10 cellular contexts compared by ENCODE assay signal in the genomic region with DNA sequence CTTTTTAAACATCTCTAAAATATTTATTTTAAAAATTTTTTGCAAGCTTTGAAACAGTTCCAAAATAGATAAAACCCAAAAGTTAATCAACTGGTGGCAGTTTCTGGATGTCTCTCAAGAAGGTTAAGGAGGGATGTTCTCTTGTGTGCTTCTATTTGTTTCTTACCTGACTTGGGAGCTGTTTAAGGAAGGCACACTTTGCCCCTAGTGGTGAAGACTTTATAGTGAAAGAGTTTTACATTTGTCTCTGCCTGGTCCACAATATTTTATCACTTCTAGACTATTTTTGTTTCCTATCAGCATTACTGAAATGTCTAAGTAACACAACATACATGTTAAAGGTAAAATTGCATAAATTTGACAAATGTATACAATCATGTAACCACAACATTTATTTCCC.
DNase-seq lines count a peak whose midpoint lies in the region; ATAC-seq and TF ChIP-seq lines count a peak whose summit lies in the region.
"Had no signal": no experiment of that assay in that cellular context is flagged by ENCODE, and none has a peak within 500 bp of the region (broad histone marks: within the 10 kb centered on the region; RNA-seq: fewer than 3 reads in every experiment).

No MANE protein-coding gene starts in this region.

- H2AFZ ChIP-seq in OCI-LY1 (ENCODE audit: low read length), result no peak overlapping the region

- H3K27ac ChIP-seq in OCI-LY1 (ENCODE audit: low read depth, low read length, poor library complexity, severe bottlenecking) (no peak overlapping the region), vagina (no peak overlapping the region)
- H3K27ac ChIP-seq: SJCRH30 had no signal

- ATAC-seq in GM18861 (IDR thresholded peaks at IDR 0.05; ENCODE audit: unreplicated experiment), result peak; percentile 74

- no peaks in the 10 kb centered on the region for H3F3A ChIP-seq in OCI-LY1 (ENCODE audit: insufficient read depth, low read length)

- H3K4me1 ChIP-seq in OCI-LY1 (ENCODE audit: insufficient read depth, low read length, severe bottlenecking), result no peaks in the 10 kb centered on the region
- H3K4me1 ChIP-seq in vagina, result no peaks in the 10 kb centered on the region
- H3K4me1 ChIP-seq: SJCRH30 had no signal

- H3K9me3 ChIP-seq in OCI-LY1 (ENCODE audit: low read length), result no peaks in the 10 kb centered on the region
- H3K9me3 ChIP-seq in vagina, result no peaks in the 10 kb centered on the region
- H3K9me3 ChIP-seq: SJCRH30 had no signal

- no peaks in the 10 kb centered on the region for H3K79me2 ChIP-seq in OCI-LY1 (ENCODE audit: insufficient read depth, low read length)

- in situ Hi-C loops in ACHN (cut with HindIII; ENCODE audit: low pct_ligation_motif_present, low pct_unique_long_range_greater_than_20kb, low sequenced_read_pairs), result no loop called here

- H4K20me1 ChIP-seq in OCI-LY1 (ENCODE audit: insufficient read depth, low read length), result no peaks in the 10 kb centered on the region

- no peak overlapping the region for H3K4me2 ChIP-seq in OCI-LY1 (ENCODE audit: low read length)

- TF ChIP-seq CTCF in OCI-LY1 (IDR thresholded peaks at IDR 0.05; ENCODE audit: low read length), result peak; percentile 39
- peak; percentile 62 for TF ChIP-seq CTCF in fibroblast of villous mesenchyme (IDR thresholded peaks at IDR 0.05; ENCODE audit: insufficient read depth, low read depth, low read length)
- no peak for TF ChIP-seq CTCF in vagina (IDR thresholded peaks at IDR 0.05)

- DNase-seq in ACHN, result peak; percentile 19
- no peak for DNase-seq in fibroblast of villous mesenchyme (ENCODE audit: low read depth)
- DNase-seq in activated CD8-positive, alpha-beta memory T cell treated with anti-CD3 and anti-CD28 coated beads, Interleukin-2, amount 50 U/mL, for 48 hours, result no peak
- DNase-seq in NCI-H2107 treated with DMSO at 0.1 percent for 48 hours (lab: John Stamatoyannopoulos, UW; ENCODE audit: unreplicated experiment), result no peak
- no peak for DNase-seq in activated CD4-positive, alpha-beta T cell treated with anti-CD3 and anti-CD28 coated beads, Interleukin-2, amount 50 U/mL, for 4 hours
- DNase-seq in vagina (ENCODE audit: extremely low spot score in 2 of 2), result no peak
- DNase-seq: activated T-cell treated with anti-CD3 and anti-CD28 coated beads, Interleukin-2, amount 50 U/mL, for 48 hours had no signal

- TF ChIP-seq POLR2A in vagina (IDR thresholded peaks at IDR 0.05), result no peak

- no peak overlapping the region for H3K9ac ChIP-seq in OCI-LY1 (ENCODE audit: low read length)

- H3K4me3 ChIP-seq in OCI-LY1 (ENCODE audit: low read depth, low read length, poor library complexity, severe bottlenecking) (no peak overlapping the region), fibroblast of villous mesenchyme (ENCODE audit: low read depth, low read length) (no peak overlapping the region), vagina (no peak overlapping the region)
- H3K4me3 ChIP-seq: SJCRH30 had no signal

- H3K9me2 ChIP-seq in OCI-LY1 (ENCODE audit: low read depth, low read length), result no peaks in the 10 kb centered on the region

- intact Hi-C loops in vagina (cut with DNase I), result no loop called here

- H3K36me3 ChIP-seq in OCI-LY1 (ENCODE audit: insufficient read depth, low read length) (no peaks in the 10 kb centered on the region), vagina (no peaks in the 10 kb centered on the region)
- H3K36me3 ChIP-seq: SJCRH30 had no signal

- no peaks in the 10 kb centered on the region for H3K27me3 ChIP-seq in OCI-LY1 (ENCODE audit: insufficient read depth, low read length)
- H3K27me3 ChIP-seq in vagina, result no peaks in the 10 kb centered on the region
- H3K27me3 ChIP-seq: SJCRH30 had no signal

Comparison
In these comparisons a context has a peak if more than half of its experiments do, and no peak if none do; other contexts are left out.
1. CTCF ChIP-seq: peak in OCI-LY1 (single experiment) and fibroblast of villous mesenchyme (single experiment); none in vagina (0 of 3).